Comparison of ENCODE assay signal across 8 cellular contexts in the genomic region with DNA sequence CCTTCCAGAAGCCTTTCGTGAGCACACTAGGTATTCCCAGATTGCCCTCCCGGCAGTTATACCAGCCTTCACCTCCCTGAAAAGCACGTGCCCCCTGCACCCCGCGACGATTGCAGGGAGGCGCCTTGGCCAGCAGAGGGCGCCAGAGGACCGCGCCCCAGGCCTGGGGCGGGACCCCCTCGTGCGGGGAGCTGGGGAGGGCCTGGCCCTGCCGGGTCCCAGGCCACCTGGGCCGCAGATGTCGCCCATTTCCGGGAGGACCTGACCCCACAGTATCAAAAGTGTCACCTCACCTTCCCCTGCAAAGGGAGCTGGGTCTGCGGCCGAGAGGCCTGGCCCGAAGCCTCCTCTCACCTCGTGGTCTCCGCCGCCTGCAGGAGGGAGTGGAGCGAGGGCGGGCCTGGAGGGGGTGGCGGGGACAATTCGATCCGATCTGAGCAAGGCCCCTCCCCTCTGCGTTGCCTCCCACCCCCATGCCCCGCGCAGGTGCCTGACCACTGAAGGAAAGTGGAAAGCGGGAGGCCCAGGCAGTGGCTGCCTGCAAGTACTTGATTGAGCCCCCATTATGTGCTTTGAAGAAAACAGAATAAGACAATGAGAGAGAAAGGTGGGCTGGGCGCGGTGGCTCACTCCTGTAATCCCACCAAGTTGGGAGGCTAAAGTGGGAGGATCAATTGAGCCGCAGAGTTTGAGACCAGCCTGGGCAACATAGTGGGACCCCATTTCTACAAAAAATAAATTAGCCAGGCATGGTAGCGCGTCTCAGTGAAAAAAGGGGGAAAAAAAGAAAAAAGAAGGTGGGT. TPM values are rescaled to one million over a fixed set of nuclear protein-coding genes. Genes with fewer than 3 reads are reported as not detected.
A peak's percentile ranks its signal among the peaks of the same experiment; 100 is the strongest.
DNase-seq lines count a peak whose midpoint lies in the region; ATAC-seq, FAIRE-seq and TF ChIP-seq lines count a peak whose summit lies in the region.

No MANE protein-coding gene starts in this region.

- peak; percentile 98 to 100 for TF ChIP-seq RAD21 in A549 (conservative IDR thresholded peaks at IDR 0.05 in 1 of 2, IDR thresholded peaks at IDR 0.05 in 1 of 2)

- DNase-seq in A549 (ENCODE audit: low read depth in 1 of 2, low spot score in 1 of 2), result peak; percentile 60 to 77
- peak; percentile 45 for DNase-seq in GM18507 (ENCODE audit: extremely low spot score, insufficient read length, low read depth)
- peak; percentile 71 for DNase-seq in NCI-H526 treated with DMSO at 0.1 percent for 48 hours (lab: John Stamatoyannopoulos, UW)
- DNase-seq in activated CD8-positive, alpha-beta memory T cell treated with anti-CD3 and anti-CD28 coated beads, Interleukin-2, amount 50 U/mL, for 4 hours, result peak; percentile 70
- DNase-seq in erythroblast (lab: John Stamatoyannopoulos, UW), result peak; percentile 61 to 77
- peak; percentile 68 for DNase-seq in natural killer cell
- DNase-seq in stimulated activated naive B cell treated with anti-CD40 and anti-IgM and Interleukin-4, amounts not matched to agents 10 μg/mL and 1 μg/mL and 100 μg/mL, for 72 hours, result peak; percentile 52

- TF ChIP-seq POLR2A in A549 (IDR thresholded peaks at IDR 0.05; ENCODE audit: low read length) (no peak), erythroblast (IDR thresholded peaks at IDR 0.05; ENCODE audit: low read length) (no peak)

- TF ChIP-seq CTCF in A549 (IDR thresholded peaks at IDR 0.05) (peak; percentile 99), natural killer cell (IDR thresholded peaks at IDR 0.05) (peak; percentile 100)

- WGBS in A549 (ENCODE audit: missing lambda C conversion rate), result 48% methylated on average over 20 of the region's 37 CpGs

- H3K9me3 ChIP-seq in A549, result no peaks in the 10 kb centered on the region

- peaks cover 0 to 5% of the 10 kb centered on the region in 2 donors for H3K27me3 Mint-ChIP-seq in natural killer cell (ENCODE audit: low read depth in 2 of 2)
- H3K27me3 Mint-ChIP-seq in stimulated activated naive B cell treated with anti-CD40 and anti-IgM and Interleukin-4, amounts not matched to agents 10 μg/mL and 1 μg/mL and 100 μg/mL, for 72 hours, result peaks cover 16 to 21% of the 10 kb centered on the region in 2 donors

- H3K4me2 ChIP-seq in A549, result peak overlapping the region; percentile 67

- CTCF ChIA-PET in A549 (lab: Yijun Ruan, JAX), result interaction anchor here (0.6 to 28.4 kb wide), 80 partner anchors 10 to 677 kb away, joined by 3 to 1049 read pairs (median 7); partner anchors contain the start of genes PEDS1 and UBE2V1

- POLR2A ChIA-PET in A549 (lab: Yijun Ruan, JAX), result interaction anchor here (0.5 to 6.8 kb wide), 3 partner anchors 62 to 192 kb away, joined by 3 to 79 read pairs (median 3); no protein-coding TSS in a partner anchor

- no peak overlapping the region for H3K4me3 Mint-ChIP-seq in natural killer cell
- peak overlapping the region; percentile 25 to 75 for H3K4me3 Mint-ChIP-seq in stimulated activated naive B cell treated with anti-CD40 and anti-IgM and Interleukin-4, amounts not matched to agents 10 μg/mL and 1 μg/mL and 100 μg/mL, for 72 hours

- FAIRE-seq in A549 (lab: Jason Lieb, UNC) (no peak), GM18507 (lab: Jason Lieb, UNC) (peak; percentile 36)

- intact Hi-C loops in natural killer cell (cut with micrococcal nuclease), result loop anchor here (1.0 to 2.0 kb wide), 3 partner anchors 92 to 190 kb away; no protein-coding TSS in a partner anchor

- H3K36me3 Mint-ChIP-seq in natural killer cell, result no peaks in the 10 kb centered on the region
- H3K36me3 Mint-ChIP-seq in stimulated activated naive B cell treated with anti-CD40 and anti-IgM and Interleukin-4, amounts not matched to agents 10 μg/mL and 1 μg/mL and 100 μg/mL, for 72 hours, result peaks cover 3% of the 10 kb centered on the region in 2 donors

- H3K27ac ChIP-seq in A549, result peak overlapping the region; percentile 73 to 86

- H3K4me1 Mint-ChIP-seq in natural killer cell, result peaks cover 5 to 37% of the 10 kb centered on the region in 2 donors
- H3K4me1 Mint-ChIP-seq in stimulated activated naive B cell treated with anti-CD40 and anti-IgM and Interleukin-4, amounts not matched to agents 10 μg/mL and 1 μg/mL and 100 μg/mL, for 72 hours, result peaks cover 24 to 40% of the 10 kb centered on the region in 2 donors

- H3K4me1 ChIP-seq in A549, result peaks cover 42% of the 10 kb centered on the region

- no peaks in the 10 kb centered on the region for H3K9me3 Mint-ChIP-seq in natural killer cell
- H3K9me3 Mint-ChIP-seq in stimulated activated naive B cell treated with anti-CD40 and anti-IgM and Interleukin-4, amounts not matched to agents 10 μg/mL and 1 μg/mL and 100 μg/mL, for 72 hours, result no peaks in the 10 kb centered on the region

- no peak overlapping the region for H3K27ac Mint-ChIP-seq in natural killer cell
- H3K27ac Mint-ChIP-seq in stimulated activated naive B cell treated with anti-CD40 and anti-IgM and Interleukin-4, amounts not matched to agents 10 μg/mL and 1 μg/mL and 100 μg/mL, for 72 hours, result no peak overlapping the region

- TF ChIP-seq EP300 in A549 (IDR thresholded peaks at IDR 0.05), result no peak

- ATAC-seq in A549 (peak; percentile 62 to 79), natural killer cell (peak; percentile 56 to 75 (median 62)), GM19351 (IDR thresholded peaks at IDR 0.05; ENCODE audit: unreplicated experiment) (no peak)
- ATAC-seq in stimulated activated naive B cell treated with anti-CD40 and anti-IgM and Interleukin-4, amounts not matched to agents 10 μg/mL and 1 μg/mL and 100 μg/mL, for 72 hours (replicated peaks), result peak; percentile 64 to 68

- peak overlapping the region; percentile 19; the same call in 1 of the 3 replicates for H3K4me3 ChIP-seq in A549

TF ChIP-seq in A549, 52 proteins besides CTCF, POLR2A, EP300 and RAD21 (continues in another document):
- TF ChIP-seq SMC3 (IDR thresholded peaks at IDR 0.05) (peak; percentile 100), RNF2 (IDR thresholded peaks at IDR 0.05; ENCODE audit: borderline replicate concordance, low read depth) (no peak), ZFP36 (IDR thresholded peaks at IDR 0.05; ENCODE audit: borderline replicate concordance, partially characterized antibody) (no peak), HOXB5 (CRISPR knock-in tag; IDR thresholded peaks at IDR 0.05) (0 out of 2 replicates have a peak, but pooled peaks have one; percentile 43), E2F6 (IDR thresholded peaks at IDR 0.05; ENCODE audit: borderline replicate concordance, low read depth) (peak; percentile 82; the same call in 1 of the 2 replicates), TFCP2L1 (CRISPR knock-in tag; IDR thresholded peaks at IDR 0.05) (0 out of 2 replicates have a peak, but pooled peaks have one; percentile 19), HOXA7 (CRISPR knock-in tag; IDR thresholded peaks at IDR 0.05) (no peak), JUNB (IDR thresholded peaks at IDR 0.05) (no peak), ZNF302 (CRISPR knock-in tag; IDR thresholded peaks at IDR 0.05) (no peak), BHLHE40 (IDR thresholded peaks at IDR 0.05; ENCODE audit: low read depth, low read length) (peak; percentile 79; the same call in 1 of the 2 replicates)
- TF ChIP-seq, protein P1, sequence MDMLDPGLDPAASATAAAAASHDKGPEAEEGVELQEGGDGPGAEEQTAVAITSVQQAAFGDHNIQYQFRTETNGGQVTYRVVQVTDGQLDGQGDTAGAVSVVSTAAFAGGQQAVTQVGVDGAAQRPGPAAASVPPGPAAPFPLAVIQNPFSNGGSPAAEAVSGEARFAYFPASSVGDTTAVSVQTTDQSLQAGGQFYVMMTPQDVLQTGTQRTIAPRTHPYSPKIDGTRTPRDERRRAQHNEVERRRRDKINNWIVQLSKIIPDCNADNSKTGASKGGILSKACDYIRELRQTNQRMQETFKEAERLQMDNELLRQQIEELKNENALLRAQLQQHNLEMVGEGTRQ (IDR thresholded peaks at IDR 0.05), result peak; percentile 72
- TF ChIP-seq, protein P2, sequence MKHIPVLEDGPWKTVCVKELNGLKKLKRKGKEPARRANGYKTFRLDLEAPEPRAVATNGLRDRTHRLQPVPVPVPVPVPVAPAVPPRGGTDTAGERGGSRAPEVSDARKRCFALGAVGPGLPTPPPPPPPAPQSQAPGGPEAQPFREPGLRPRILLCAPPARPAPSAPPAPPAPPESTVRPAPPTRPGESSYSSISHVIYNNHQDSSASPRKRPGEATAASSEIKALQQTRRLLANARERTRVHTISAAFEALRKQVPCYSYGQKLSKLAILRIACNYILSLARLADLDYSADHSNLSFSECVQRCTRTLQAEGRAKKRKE (CRISPR knock-in tag; IDR thresholded peaks at IDR 0.05; ENCODE audit: low read depth), result peak; percentile 70; the same call in 1 of the 2 replicates
- TF ChIP-seq, protein P3, sequence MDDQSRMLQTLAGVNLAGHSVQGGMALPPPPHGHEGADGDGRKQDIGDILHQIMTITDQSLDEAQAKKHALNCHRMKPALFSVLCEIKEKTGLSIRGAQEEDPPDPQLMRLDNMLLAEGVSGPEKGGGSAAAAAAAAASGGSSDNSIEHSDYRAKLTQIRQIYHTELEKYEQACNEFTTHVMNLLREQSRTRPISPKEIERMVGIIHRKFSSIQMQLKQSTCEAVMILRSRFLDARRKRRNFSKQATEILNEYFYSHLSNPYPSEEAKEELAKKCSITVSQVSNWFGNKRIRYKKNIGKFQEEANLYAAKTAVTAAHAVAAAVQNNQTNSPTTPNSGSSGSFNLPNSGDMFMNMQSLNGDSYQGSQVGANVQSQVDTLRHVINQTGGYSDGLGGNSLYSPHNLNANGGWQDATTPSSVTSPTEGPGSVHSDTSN (IDR thresholded peaks at IDR 0.05), result no peak

RNA-seq across cellular contexts. Expression of gene SNAI1, which starts 3.5 kb away (rescaled TPM):
- polyA plus RNA-seq in A549 (2011; rRNA removed) (7.0 and 7.2 TPM in 2 replicates), A549 (2017; fragmentation: RNase III; extraction: RNeasy Plus Mini Kit Qiagen cat#74134 plus additional on column Dnase treatment) (8.0 to 11.1 TPM (median 10.7 TPM) in 3 replicates)
- polyA plus RNA-seq in A549 (2012; cell fraction: cytosol; rRNA removed), result 14.0 and 21.4 TPM in 2 replicates
- polyA plus RNA-seq in A549 (2012; cell fraction: nucleus; rRNA removed), result 22.7 and 28.4 TPM in 2 replicates
- 3.8 and 6.0 TPM in 2 replicates for polyA minus RNA-seq in A549 (2011; rRNA and poly(A)+ RNA removed)
- total RNA-seq in natural killer cell, result 1 to 10 TPM; 1.5 to 2.4 (median 2.1) TPM

RNA-seq across cellular contexts. Expression of gene RNF114, which starts 43.0 kb away (rescaled TPM):
- polyA plus RNA-seq in A549 (2011; rRNA removed) (44.8 and 67.8 TPM in 2 replicates), A549 (2017; fragmentation: RNase III; extraction: RNeasy Plus Mini Kit Qiagen cat#74134 plus additional on column Dnase treatment) (43.1 to 47.0 TPM (median 44.0 TPM) in 3 replicates)
- 68.9 and 80.2 TPM in 2 replicates for polyA plus RNA-seq in A549 (2012; cell fraction: cytosol; rRNA removed)
- polyA plus RNA-seq in A549 (2012; cell fraction: nucleus; rRNA removed), result 101 and 123 TPM in 2 replicates
- 42.6 and 51.8 TPM in 2 replicates for polyA minus RNA-seq in A549 (2011; rRNA and poly(A)+ RNA removed)
- total RNA-seq in natural killer cell, result 100 to 1,000 TPM in 2 of 3 donors, 10 to 100 TPM in 1; 92.3 to 108 (median 100) TPM
